In the genomic region with DNA sequence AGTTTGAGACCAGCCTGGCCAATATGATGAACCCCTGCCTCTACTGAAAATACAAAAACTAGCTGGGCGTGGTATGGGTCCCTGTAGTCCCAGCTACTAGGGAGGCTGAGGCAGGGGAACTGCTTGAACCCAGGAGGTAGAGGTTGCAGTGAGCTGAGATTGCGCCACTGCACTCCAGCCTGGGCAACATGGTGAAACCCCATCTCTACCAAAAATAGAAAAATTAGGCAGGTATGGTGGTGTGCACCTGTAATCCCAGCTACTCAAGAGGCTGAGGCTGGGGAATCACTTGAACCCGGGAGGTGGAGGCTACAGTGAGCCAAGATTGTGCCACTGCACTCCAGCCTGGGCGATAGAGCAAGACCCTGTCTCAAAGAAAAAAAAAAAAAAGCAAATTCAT, we compare ENCODE assay signal across 7 cellular contexts. TPM values are rescaled to one million over a fixed set of nuclear protein-coding genes. Genes with fewer than 3 reads are reported as not detected.
"Had no signal": no experiment of that assay in that cellular context is flagged by ENCODE, and none has a peak within 500 bp of the region (broad histone marks: within the 10 kb centered on the region; RNA-seq: fewer than 3 reads in every experiment).

No MANE protein-coding gene starts in this region.

RNA-seq across cellular contexts. Expression of a gene that starts 48.1 kb away (rescaled TPM):
- total RNA-seq: dermis blood vessel endothelial cell; glomerular endothelial cell; left lobe of liver; liver; lung; naive thymus-derived CD4-positive, alpha-beta T cell had no signal
- polyA plus RNA-seq: heart left ventricle; liver; naive thymus-derived CD4-positive, alpha-beta T cell had no signal
